10 cellular contexts compared by ENCODE assay signal in genomic region chr9:2018764-2019548, GRCh38. TPM values are rescaled to one million over a fixed set of nuclear protein-coding genes. Genes with fewer than 3 reads are reported as not detected.
A peak's percentile ranks its signal among the peaks of the same experiment; 100 is the strongest.
DNase-seq lines count a peak whose midpoint lies in the region; ATAC-seq, FAIRE-seq and TF ChIP-seq lines count a peak whose summit lies in the region.
"Had no signal": no experiment of that assay in that cellular context is flagged by ENCODE, and none has a peak within 500 bp of the region (broad histone marks: within the 10 kb centered on the region; RNA-seq: fewer than 3 reads in every experiment).

No MANE protein-coding gene starts in this region.

- H3K36me3 ChIP-seq in keratinocyte (ENCODE audit: control insufficient read depth in 2 of 2, extremely low read depth in 1 of 2, insufficient read depth in 2 of 2, low read length in 2 of 2): no peaks in the 10 kb centered on the region
- H3K36me3 ChIP-seq in thyroid gland: no peaks in the 10 kb centered on the region

- H3K4me3 ChIP-seq in keratinocyte (ENCODE audit: control insufficient read depth in 2 of 3, extremely low read depth in 1 of 3, insufficient read depth in 2 of 3, low read depth in 1 of 3, low read length in 3 of 3) (peak overlapping the region; percentile 79 to 91 (median 90)), thyroid gland (replicated peaks in 1 of 3) (peak overlapping the region in 1 of 3 donors; percentile 93)

- dilution Hi-C loops in keratinocyte (cut with MboI; ENCODE audit: extremely low pct_ligation_motif_present, low sequenced_read_pairs): no loop called here

- DNase-seq in activated T-cell treated with anti-CD3 and anti-CD28 coated beads, Interleukin-2, amount 50 U/mL, for 24 hours: no peak
- no peak for DNase-seq in activated T-cell treated with anti-CD3 and anti-CD28 coated beads for 4 hours
- DNase-seq in keratinocyte (ENCODE audit: low read depth, low spot score): no peak
- DNase-seq in thyroid gland: no peak
- no peak for DNase-seq in cerebellum (ENCODE audit: low spot score)
- no peak for DNase-seq in NCI-H748 (lab: John Stamatoyannopoulos, UW; ENCODE audit: unreplicated experiment)
- DNase-seq: NCI-H2081 had no signal

- no peaks in the 10 kb centered on the region for H3K27me3 Mint-ChIP-seq in activated T-cell treated with anti-CD3 and anti-CD28 coated beads, Interleukin-2, amount 50 U/mL, for 24 hours
- no peaks in the 10 kb centered on the region for H3K27me3 Mint-ChIP-seq in activated naive CD8-positive, alpha-beta T cell

- H2AFZ ChIP-seq in keratinocyte (ENCODE audit: control insufficient read depth, low read length): no peak overlapping the region

- peak overlapping the region; percentile 98 for H3K27ac Mint-ChIP-seq in activated T-cell treated with anti-CD3 and anti-CD28 coated beads, Interleukin-2, amount 50 U/mL, for 24 hours
- H3K27ac Mint-ChIP-seq in activated naive CD8-positive, alpha-beta T cell: peak overlapping the region; percentile 96

- H4K20me1 ChIP-seq in keratinocyte (ENCODE audit: control insufficient read depth, extremely low read depth, insufficient read depth, low read length): no peaks in the 10 kb centered on the region

- H3K4me3 Mint-ChIP-seq in activated T-cell treated with anti-CD3 and anti-CD28 coated beads, Interleukin-2, amount 50 U/mL, for 24 hours: peak overlapping the region; percentile 95
- peak overlapping the region; percentile 96 for H3K4me3 Mint-ChIP-seq in activated naive CD8-positive, alpha-beta T cell

- ATAC-seq in HG02588 (IDR thresholded peaks at IDR 0.05; ENCODE audit: unreplicated experiment): no peak

- peaks cover 63% of the 10 kb centered on the region for H3K4me1 Mint-ChIP-seq in activated T-cell treated with anti-CD3 and anti-CD28 coated beads, Interleukin-2, amount 50 U/mL, for 24 hours (ENCODE audit: low read depth)
- peaks cover 65% of the 10 kb centered on the region for H3K4me1 Mint-ChIP-seq in activated naive CD8-positive, alpha-beta T cell (ENCODE audit: low read depth)

- TF ChIP-seq POLR2A in thyroid gland (IDR thresholded peaks at IDR 0.05): no peak

- H3K27ac ChIP-seq in keratinocyte (ENCODE audit: control insufficient read depth, insufficient read depth, low read length): peak overlapping the region; percentile 85
- H3K27ac ChIP-seq in thyroid gland: peak overlapping the region in 2 of 3 donors; percentile 99

- intact Hi-C loops in thyroid gland (cut with DNase I): loop anchor here (5.0 kb wide), 1 partner anchor 33 kb away; no protein-coding TSS in a partner anchor

- H3K9me3 ChIP-seq in keratinocyte (ENCODE audit: control insufficient read depth, low read depth, low read length) (no peaks in the 10 kb centered on the region), thyroid gland (no peaks in the 10 kb centered on the region)

- WGBS in thyroid gland, 2 donors: 45 to 52% methylated on average over 6 of the region's 6 CpGs

- H3K4me1 ChIP-seq in keratinocyte (ENCODE audit: control insufficient read depth, extremely low read depth, insufficient read depth, low read length) (peaks cover 15% of the 10 kb centered on the region), thyroid gland (peaks cover 44 to 53% of the 10 kb centered on the region in 2 donors)

- H3K36me3 Mint-ChIP-seq in activated T-cell treated with anti-CD3 and anti-CD28 coated beads, Interleukin-2, amount 50 U/mL, for 24 hours (ENCODE audit: low read depth): peaks cover 25% of the 10 kb centered on the region
- H3K36me3 Mint-ChIP-seq in activated naive CD8-positive, alpha-beta T cell: no peaks in the 10 kb centered on the region

- H3K4me2 ChIP-seq in keratinocyte (ENCODE audit: control insufficient read depth, extremely low read depth, insufficient read depth, low read depth, low read length): peak overlapping the region; percentile 99

- TF ChIP-seq CTCF in keratinocyte (optimal IDR thresholded peaks at IDR 0.05 in 1 of 3, IDR thresholded peaks at IDR 0.05 in 1 of 3, conservative IDR thresholded peaks at IDR 0.05 in 1 of 3; ENCODE audit: extremely low read depth in 1 of 3, insufficient read depth in 2 of 3, low read length in 3 of 3) (no peak), thyroid gland (IDR thresholded peaks at IDR 0.05) (no peak)

- peak overlapping the region; percentile 86 for H3K9ac ChIP-seq in keratinocyte (ENCODE audit: control insufficient read depth, extremely low read depth, insufficient read depth, low read length)

- H3K9me1 ChIP-seq in keratinocyte (ENCODE audit: control insufficient read depth, extremely low read depth, insufficient read depth, low read length): no peaks in the 10 kb centered on the region

- H3K79me2 ChIP-seq in keratinocyte (ENCODE audit: control insufficient read depth, insufficient read depth, low read length): peaks cover 40% of the 10 kb centered on the region

- no peaks in the 10 kb centered on the region for H3K9me3 Mint-ChIP-seq in activated T-cell treated with anti-CD3 and anti-CD28 coated beads, Interleukin-2, amount 50 U/mL, for 24 hours
- H3K9me3 Mint-ChIP-seq in activated naive CD8-positive, alpha-beta T cell (ENCODE audit: low read depth): no peaks in the 10 kb centered on the region

- FAIRE-seq in keratinocyte (lab: Jason Lieb, UNC): no peak
- FAIRE-seq: D721Med had no signal

- H3K27me3 ChIP-seq in keratinocyte (ENCODE audit: control insufficient read depth, extremely low read depth, insufficient read depth, low read length) (no peaks in the 10 kb centered on the region), thyroid gland (no peaks in the 10 kb centered on the region)

RNA-seq across cellular contexts. Expression of gene SMARCA2, which starts 3.8 kb away (rescaled TPM):
- polyA plus RNA-seq in keratinocyte: 28.4 to 39.0 TPM (median 28.7 TPM) in 3 replicates
- polyA plus RNA-seq in keratinocyte (2011; ENCODE audit: low read depth): 91.5 TPM
- polyA plus RNA-seq in keratinocyte (2011; cell fraction: cytosol; rRNA removed): 26.2 and 33.5 TPM in 2 replicates
- 47.3 and 51.9 TPM in 2 replicates for polyA plus RNA-seq in keratinocyte (2011; cell fraction: nucleus; rRNA removed)
- 25.7 and 27.5 TPM in 2 replicates for polyA plus RNA-seq in keratinocyte (2012; ENCODE audit: low replicate concordance)
- 60.9 to 93.3 TPM (median 91.2 TPM) in 3 replicates for polyA minus RNA-seq in keratinocyte
- polyA minus RNA-seq in keratinocyte (2011; cell fraction: cytosol; rRNA and poly(A)+ RNA removed): 21.9 TPM
- 34.7 and 68.0 TPM in 2 replicates for polyA minus RNA-seq in keratinocyte (2011; cell fraction: nucleus; rRNA and poly(A)+ RNA removed)
- total RNA-seq in thyroid gland: 100 to 1,000 TPM; 148 to 217 (median 196) TPM
- 79.1 TPM for total RNA-seq in cerebellum
